22 cellular contexts compared by ENCODE assay signal in the genomic region with DNA sequence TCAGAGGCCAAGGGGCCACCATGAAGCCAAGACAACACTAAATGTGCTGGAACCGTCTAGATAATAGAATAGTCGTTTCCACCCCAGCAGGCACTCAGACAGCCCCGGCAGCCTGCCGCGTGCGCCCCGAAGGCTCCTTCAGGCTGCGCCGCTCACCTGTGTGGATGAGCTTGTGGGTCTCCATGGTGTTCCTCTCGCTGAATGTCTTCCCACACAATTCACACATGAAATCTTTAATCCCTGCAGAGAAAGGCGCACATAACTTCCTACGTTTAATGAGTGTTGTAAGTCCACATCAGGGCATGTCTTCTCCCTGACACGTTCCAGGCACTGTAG. TPM values are rescaled to one million over a fixed set of nuclear protein-coding genes. Genes with fewer than 3 reads are reported as not detected.
"Had no signal": no experiment of that assay in that cellular context is flagged by ENCODE, and none has a peak within 500 bp of the region (broad histone marks: within the 10 kb centered on the region; RNA-seq: fewer than 3 reads in every experiment).

No MANE protein-coding gene starts in this region.

- H3K27me3 ChIP-seq: SJSA1 had no signal

- H3K9ac ChIP-seq: SK-N-SH had no signal

- DNase-seq: KBM-7, NCI-H1092, NCI-H1105 treated with DMSO at 0.1 percent for 48 hours, NCI-H1417 treated with DMSO at 0.1 percent for 48 hours, NCI-H146, NCI-H1694 treated with DMSO at 0.1 percent for 48 hours, NCI-H1930, NCI-H2081, NCI-H2107, NCI-H226, NCI-H446, NCI-H510A, NCI-H524 treated with DMSO at 0.1 percent for 48 hours, NCI-H69, NCI-H774, Right ventricle myocardium superior, RPMI8226, SIG-M5, SK-N-SH, SW 1271 had no signal

- H3K27ac ChIP-seq: SJSA1 had no signal

- H3K4me1 ChIP-seq: SJSA1 had no signal

- H3K4me2 ChIP-seq: SK-N-SH had no signal

- H3K9me3 ChIP-seq: SJSA1, SK-N-SH had no signal

- H3K4me3 ChIP-seq: SJSA1 had no signal

RNA-seq across cellular contexts. Expression of gene RIPK4, which starts 43.7 kb away (rescaled TPM):
- total RNA-seq: LHCN-M2 had no signal
